15 cellular contexts compared by ENCODE assay signal in genomic region chr11:119047205-119047604, GRCh38. TPM values are rescaled to one million over a fixed set of nuclear protein-coding genes. Genes with fewer than 3 reads are reported as not detected.
DNase-seq lines count a peak whose midpoint lies in the region; ATAC-seq, FAIRE-seq and TF ChIP-seq lines count a peak whose summit lies in the region.
"Had no signal": no experiment of that assay in that cellular context is flagged by ENCODE, and none has a peak within 500 bp of the region (broad histone marks: within the 10 kb centered on the region; RNA-seq: fewer than 3 reads in every experiment).

No MANE protein-coding gene starts in this region.

- ATAC-seq in activated CD8-positive, alpha-beta T cell treated with anti-CD3 and anti-CD28 coated beads, Interleukin-2, amount 10 ng/mL, durations not matched to agents 7 days and 5 days = no peak
- no peak for ATAC-seq in activated CD8-positive, alpha-beta T cell treated with anti-CD3 and anti-CD28 coated beads for 36 hours
- ATAC-seq in GM18870 (IDR thresholded peaks at IDR 0.05; ENCODE audit: unreplicated experiment) = no peak
- ATAC-seq: CD8-positive, alpha-beta T cell had no signal

- no peak for FAIRE-seq in kidney (lab: Jason Lieb, UNC)
- FAIRE-seq: D721Med, H1 had no signal

- H3K9ac ChIP-seq in OCI-LY3 (ENCODE audit: low read length) (peak overlapping the region; percentile 31; the same call in 1 of the 2 replicates), kidney (ENCODE audit: low read length in 2 of 2) (no peak overlapping the region)

- no peak for TF ChIP-seq CTCF in activated CD8-positive, alpha-beta T cell treated with anti-CD3 and anti-CD28 coated beads for 36 hours (IDR thresholded peaks at IDR 0.05)
- TF ChIP-seq CTCF in OCI-LY3 (IDR thresholded peaks at IDR 0.05; ENCODE audit: low read depth, low read length) (no peak), kidney (IDR thresholded peaks at IDR 0.05; ENCODE audit: borderline replicate concordance, extremely low read depth, insufficient read depth) (no peak)

- no peak overlapping the region for H2AFZ ChIP-seq in OCI-LY3 (ENCODE audit: low read depth, low read length)

- CTCF ChIA-PET in activated CD8-positive, alpha-beta T cell treated with anti-CD3 and anti-CD28 coated beads, Interleukin-2, amount 10 ng/mL, durations not matched to agents 7 days and 5 days (lab: Charles Lee) = no interaction called here
- CTCF ChIA-PET in activated CD8-positive, alpha-beta T cell treated with anti-CD3 and anti-CD28 coated beads for 36 hours (lab: Charles Lee) = interaction anchor here (1.2 to 2.0 kb wide), 2 partner anchors 9 to 16 kb away, joined by 6 to 7 read pairs; partner anchors contain the start of gene SLC37A4

- H3K9me3 ChIP-seq in OCI-LY3 (ENCODE audit: insufficient read depth, low read length) = no peaks in the 10 kb centered on the region
- no peaks in the 10 kb centered on the region for H3K9me3 ChIP-seq in kidney (ENCODE audit: control insufficient read depth in 1 of 2, low read length in 2 of 2)
- H3K9me3 ChIP-seq: HAP-1 had no signal

- DNase-seq in activated CD8-positive, alpha-beta T cell treated with anti-CD3 and anti-CD28 coated beads, Interleukin-2, amount 10 ng/mL, durations not matched to agents 7 days and 5 days = no peak
- DNase-seq in activated CD8-positive, alpha-beta T cell treated with anti-CD3 and anti-CD28 coated beads for 36 hours = no peak
- DNase-seq in 8988T (peak; percentile 2), kidney (peak; percentile 24), NCI-H748 treated with DMSO at 0.1 percent for 48 hours (lab: John Stamatoyannopoulos, UW) (no peak)
- DNase-seq: CD8-positive, alpha-beta T cell; COR-L47; DND-41; GF-D8 had no signal

- H4K20me1 ChIP-seq in OCI-LY3 (ENCODE audit: insufficient read depth, low read length) = no peaks in the 10 kb centered on the region

- H3K4me3 ChIP-seq in OCI-LY3 (ENCODE audit: low read length) = no peak overlapping the region
- no peak overlapping the region for H3K4me3 ChIP-seq in kidney (ENCODE audit: low read length in 2 of 2)
- H3K4me3 ChIP-seq: HAP-1 had no signal

- H3K4me1 ChIP-seq in OCI-LY3 (ENCODE audit: low read length) (peaks cover 50% of the 10 kb centered on the region), kidney (ENCODE audit: control insufficient read depth in 1 of 2, insufficient read depth in 1 of 2, low read depth in 1 of 2, low read length in 2 of 2) (no peaks in the 10 kb centered on the region)
- H3K4me1 ChIP-seq: HAP-1 had no signal

- peak overlapping the region; percentile 25 for H3K27ac Mint-ChIP-seq in activated CD8-positive, alpha-beta T cell treated with anti-CD3 and anti-CD28 coated beads, Interleukin-2, amount 10 ng/mL, durations not matched to agents 7 days and 5 days
- no peak overlapping the region for H3K27ac Mint-ChIP-seq in activated CD8-positive, alpha-beta T cell treated with anti-CD3 and anti-CD28 coated beads for 36 hours
- H3K27ac Mint-ChIP-seq: CD14-positive monocyte; CD8-positive, alpha-beta T cell had no signal

- H3K36me3 Mint-ChIP-seq in activated CD8-positive, alpha-beta T cell treated with anti-CD3 and anti-CD28 coated beads, Interleukin-2, amount 10 ng/mL, durations not matched to agents 7 days and 5 days (ENCODE audit: low read depth) = peaks cover 56% of the 10 kb centered on the region
- peaks cover 44% of the 10 kb centered on the region for H3K36me3 Mint-ChIP-seq in activated CD8-positive, alpha-beta T cell treated with anti-CD3 and anti-CD28 coated beads for 36 hours (ENCODE audit: low read depth)

- POLR2A ChIA-PET in activated CD8-positive, alpha-beta T cell treated with anti-CD3 and anti-CD28 coated beads, Interleukin-2, amount 10 ng/mL, durations not matched to agents 7 days and 5 days (lab: Charles Lee) = interaction anchor here (1.0 to 1.9 kb wide), 2 partner anchors 9 to 48 kb away, joined by 3 to 5 read pairs; partner anchors contain the start of gene HYOU1
- POLR2A ChIA-PET in activated CD8-positive, alpha-beta T cell treated with anti-CD3 and anti-CD28 coated beads for 36 hours (lab: Charles Lee) = interaction anchor here (1.0 to 2.0 kb wide), 4 partner anchors 9 to 48 kb away, joined by 3 to 10 read pairs (median 6); partner anchors contain the start of gene HYOU1

- H3K9me3 Mint-ChIP-seq in activated CD8-positive, alpha-beta T cell treated with anti-CD3 and anti-CD28 coated beads, Interleukin-2, amount 10 ng/mL, durations not matched to agents 7 days and 5 days (ENCODE audit: insufficient read depth) = no peaks in the 10 kb centered on the region
- no peaks in the 10 kb centered on the region for H3K9me3 Mint-ChIP-seq in activated CD8-positive, alpha-beta T cell treated with anti-CD3 and anti-CD28 coated beads for 36 hours
- H3K9me3 Mint-ChIP-seq: CD14-positive monocyte; CD8-positive, alpha-beta T cell had no signal

- H3K4me1 Mint-ChIP-seq in activated CD8-positive, alpha-beta T cell treated with anti-CD3 and anti-CD28 coated beads, Interleukin-2, amount 10 ng/mL, durations not matched to agents 7 days and 5 days (ENCODE audit: low read depth) = peaks cover 10% of the 10 kb centered on the region
- peaks cover 12% of the 10 kb centered on the region for H3K4me1 Mint-ChIP-seq in activated CD8-positive, alpha-beta T cell treated with anti-CD3 and anti-CD28 coated beads for 36 hours (ENCODE audit: low read depth)
- H3K4me1 Mint-ChIP-seq: CD14-positive monocyte had no signal

- H3K27ac ChIP-seq in OCI-LY3 (ENCODE audit: low read length) = peak overlapping the region; percentile 73
- no peak overlapping the region for H3K27ac ChIP-seq in kidney (ENCODE audit: low read depth in 2 of 2, low read length in 2 of 2)

- H3K27me3 Mint-ChIP-seq in activated CD8-positive, alpha-beta T cell treated with anti-CD3 and anti-CD28 coated beads, Interleukin-2, amount 10 ng/mL, durations not matched to agents 7 days and 5 days (ENCODE audit: low read depth) = no peaks in the 10 kb centered on the region
- no peaks in the 10 kb centered on the region for H3K27me3 Mint-ChIP-seq in activated CD8-positive, alpha-beta T cell treated with anti-CD3 and anti-CD28 coated beads for 36 hours

- intact Hi-C loops in activated CD8-positive, alpha-beta T cell treated with anti-CD3 and anti-CD28 coated beads for 36 hours (cut with micrococcal nuclease) = no loop called here
- intact Hi-C loops in kidney (cut with DNase I) = no loop called here

- peak overlapping the region; percentile 33 for H3K4me2 ChIP-seq in OCI-LY3 (ENCODE audit: low read length)

- H3K27me3 ChIP-seq in OCI-LY3 (ENCODE audit: low read depth, low read length) = no peaks in the 10 kb centered on the region

- H3K36me3 ChIP-seq in OCI-LY3 (replicated peaks; ENCODE audit: low read depth, low read length) (peaks cover 65% of the 10 kb centered on the region), kidney (ENCODE audit: control insufficient read depth in 1 of 2, insufficient read depth in 2 of 2, low read length in 2 of 2) (peaks cover 40 to 51% of the 10 kb centered on the region in 2 donors)

- no peak overlapping the region for H3K4me3 Mint-ChIP-seq in activated CD8-positive, alpha-beta T cell treated with anti-CD3 and anti-CD28 coated beads, Interleukin-2, amount 10 ng/mL, durations not matched to agents 7 days and 5 days
- H3K4me3 Mint-ChIP-seq in activated CD8-positive, alpha-beta T cell treated with anti-CD3 and anti-CD28 coated beads for 36 hours = no peak overlapping the region
- H3K4me3 Mint-ChIP-seq: CD14-positive monocyte; CD8-positive, alpha-beta T cell had no signal

- peaks cover 25% of the 10 kb centered on the region for H3K79me2 ChIP-seq in OCI-LY3 (ENCODE audit: low read length)

RNA-seq across cellular contexts. Expression of gene HYOU1, which starts 9.8 kb away (rescaled TPM):
- total RNA-seq in activated CD8-positive, alpha-beta T cell treated with anti-CD3 and anti-CD28 coated beads, Interleukin-2, amount 10 ng/mL, durations not matched to agents 7 days and 5 days = 100 to 1,000 TPM; 133 to 135 TPM
- 100 to 1,000 TPM in 1 of 2 experiments, 10 to 100 TPM in 1; 92.4 to 101 TPM for total RNA-seq in activated CD8-positive, alpha-beta T cell treated with anti-CD3 and anti-CD28 coated beads for 36 hours
- total RNA-seq in kidney = 187 TPM
- polyA plus RNA-seq in kidney (ENCODE audit: insufficient read depth, low read depth, low replicate concordance) = 69.0 TPM

RNA-seq across cellular contexts. Expression of gene SLC37A4, which starts 16.5 kb away (rescaled TPM):
- total RNA-seq in activated CD8-positive, alpha-beta T cell treated with anti-CD3 and anti-CD28 coated beads, Interleukin-2, amount 10 ng/mL, durations not matched to agents 7 days and 5 days = 10 to 100 TPM; 22.4 to 26.6 TPM
- total RNA-seq in activated CD8-positive, alpha-beta T cell treated with anti-CD3 and anti-CD28 coated beads for 36 hours = 10 to 100 TPM; 32.4 to 35.2 TPM
- 49.5 TPM for total RNA-seq in kidney
- 115 TPM for polyA plus RNA-seq in kidney (ENCODE audit: insufficient read depth, low read depth, low replicate concordance)

RNA-seq across cellular contexts. Expression of gene VPS11, which starts 20.4 kb away (rescaled TPM):
- total RNA-seq in activated CD8-positive, alpha-beta T cell treated with anti-CD3 and anti-CD28 coated beads, Interleukin-2, amount 10 ng/mL, durations not matched to agents 7 days and 5 days = 10 to 100 TPM; 30.8 to 31.6 TPM
- total RNA-seq in activated CD8-positive, alpha-beta T cell treated with anti-CD3 and anti-CD28 coated beads for 36 hours = 10 to 100 TPM; 17.1 to 17.2 TPM
- total RNA-seq in kidney = 40.8 TPM
- polyA plus RNA-seq in kidney (ENCODE audit: insufficient read depth, low read depth, low replicate concordance) = 40.0 TPM

RNA-seq across cellular contexts. Expression of gene TRAPPC4, which starts 28.6 kb away (rescaled TPM):
- 10 to 100 TPM; 58.6 to 65.0 TPM for total RNA-seq in activated CD8-positive, alpha-beta T cell treated with anti-CD3 and anti-CD28 coated beads, Interleukin-2, amount 10 ng/mL, durations not matched to agents 7 days and 5 days
- 10 to 100 TPM; 69.5 to 71.4 TPM for total RNA-seq in activated CD8-positive, alpha-beta T cell treated with anti-CD3 and anti-CD28 coated beads for 36 hours
- 82.6 TPM for total RNA-seq in kidney
- polyA plus RNA-seq in kidney (ENCODE audit: insufficient read depth, low read depth, low replicate concordance) = 136 TPM

RNA-seq across cellular contexts. Expression of gene RPS25, which starts 29.1 kb away (rescaled TPM):
- 1,000 to 10,000 TPM; 1,115 to 1,170 TPM for total RNA-seq in activated CD8-positive, alpha-beta T cell treated with anti-CD3 and anti-CD28 coated beads, Interleukin-2, amount 10 ng/mL, durations not matched to agents 7 days and 5 days
- total RNA-seq in activated CD8-positive, alpha-beta T cell treated with anti-CD3 and anti-CD28 coated beads for 36 hours = 1,000 to 10,000 TPM; 1,901 to 1,911 TPM
- 852 TPM for total RNA-seq in kidney
- polyA plus RNA-seq in kidney (ENCODE audit: insufficient read depth, low read depth, low replicate concordance) = 1,047 TPM

Comparison
In these comparisons a context has a peak if more than half of its experiments do, and no peak if none do; other contexts are left out.
1. DNase-seq: peak in 8988T (single experiment) and kidney (single experiment); none in activated CD8-positive, alpha-beta T cell treated with anti-CD3 and anti-CD28 coated beads, Interleukin-2, amount 10 ng/mL, durations not matched to agents 7 days and 5 days (single experiment), activated CD8-positive, alpha-beta T cell treated with anti-CD3 and anti-CD28 coated beads for 36 hours (single experiment) and NCI-H748 treated with DMSO at 0.1 percent for 48 hours (single experiment).